In the genomic region with DNA sequence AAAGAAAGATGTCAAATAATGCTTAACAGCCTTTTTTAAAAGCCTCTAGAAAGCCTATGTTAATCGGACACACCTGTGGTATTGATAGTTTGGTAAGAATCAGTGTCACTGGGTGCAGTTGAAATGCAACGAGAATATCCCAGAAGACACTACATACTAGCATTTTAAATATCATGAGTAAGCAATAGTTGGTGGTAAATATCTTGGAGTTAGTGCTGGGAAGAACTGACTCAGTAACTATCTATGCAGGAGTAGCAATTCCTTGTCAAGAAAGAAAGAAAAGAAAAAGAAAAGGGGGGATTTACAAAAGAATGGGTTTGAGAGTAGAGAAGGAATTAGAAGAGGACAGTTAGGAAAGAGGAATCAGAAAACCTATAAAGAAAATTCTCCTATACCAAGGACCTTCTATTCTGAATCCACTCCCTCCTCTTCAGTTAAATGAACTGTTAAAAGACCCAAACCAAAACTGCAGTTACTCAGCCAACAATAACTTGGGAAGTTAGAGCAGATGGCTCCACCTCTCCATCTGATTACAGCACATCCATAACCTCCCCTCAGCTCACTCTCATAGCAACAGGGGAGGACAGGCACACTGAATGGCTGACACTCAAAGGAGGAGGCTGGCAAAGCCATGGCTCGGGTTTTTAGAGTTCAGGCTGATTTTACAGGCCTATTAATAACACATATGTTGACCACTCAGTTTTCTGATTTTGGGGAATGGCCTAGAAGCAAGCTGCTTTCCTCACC, we compare ENCODE assay signal across 19 cellular contexts.
A peak's percentile ranks its signal among the peaks of the same experiment; 100 is the strongest.
DNase-seq lines count a peak whose midpoint lies in the region; TF ChIP-seq lines count a peak whose summit lies in the region.
"Had no signal": no experiment of that assay in that cellular context is flagged by ENCODE, and none has a peak within 500 bp of the region (broad histone marks: within the 10 kb centered on the region; RNA-seq: fewer than 3 reads in every experiment).

No MANE protein-coding gene starts in this region.

- H3K27ac ChIP-seq in BLaER1: no peak overlapping the region
- H3K27ac ChIP-seq in HUES48 (ENCODE audit: low read depth, low read length): peak overlapping the region; percentile 39
- H3K27ac ChIP-seq: breast epithelium, heart right ventricle, left ventricle myocardium inferior, parathyroid adenoma, RWPE1 had no signal

- H3K4me2 ChIP-seq in BLaER1: peak overlapping the region; percentile 15; the same call in 1 of the 2 replicates

- H4K20me1 ChIP-seq in BLaER1: no peaks in the 10 kb centered on the region

- H3K9ac ChIP-seq in BLaER1: no peak overlapping the region
- H3K9ac ChIP-seq in HUES48 (ENCODE audit: low read depth, low read length): no peak overlapping the region
- H3K9ac ChIP-seq: parathyroid adenoma had no signal

- TF ChIP-seq CTCF in astrocyte of the cerebellum (IDR thresholded peaks at IDR 0.05; ENCODE audit: low read depth, low read length, missing control alignments): no peak

- H3K27me3 ChIP-seq in BLaER1 (no peaks in the 10 kb centered on the region), HUES48 (ENCODE audit: control insufficient read depth, insufficient read depth, low read length) (no peaks in the 10 kb centered on the region)
- H3K27me3 ChIP-seq: breast epithelium had no signal

- no peaks in the 10 kb centered on the region for H3K9me3 ChIP-seq in BLaER1
- no peaks in the 10 kb centered on the region for H3K9me3 ChIP-seq in HUES48 (ENCODE audit: control insufficient read depth, insufficient read depth, low read length)
- H3K9me3 ChIP-seq: breast epithelium, heart right ventricle, left ventricle myocardium inferior had no signal

- H3K4me1 ChIP-seq in BLaER1: peaks cover 54% of the 10 kb centered on the region
- H3K4me1 ChIP-seq in HUES48 (ENCODE audit: control insufficient read depth, insufficient read depth, low read length): peaks cover 16% of the 10 kb centered on the region
- H3K4me1 ChIP-seq: breast epithelium, heart right ventricle, left ventricle myocardium inferior, parathyroid adenoma had no signal

- in situ Hi-C loops in astrocyte of the cerebellum (cut with HindIII; ENCODE audit: low sequenced_read_pairs): no loop called here

- peak; percentile 38 for DNase-seq in astrocyte of the cerebellum (ENCODE audit: low read depth)
- DNase-seq in left kidney (ENCODE audit: low read depth, low spot score): peak; percentile 12
- DNase-seq in HuH-7.5 (ENCODE audit: low spot score): no peak
- DNase-seq in stimulated activated CD4-positive, alpha-beta T cell treated with anti-CD3 and anti-CD28 coated beads, Interleukin-4, amount 100 ng/mL, for 1 hour: no peak
- no peak for DNase-seq in NCI-H1417 (lab: John Stamatoyannopoulos, UW)
- DNase-seq: activated CD4-positive, alpha-beta T cell treated with anti-CD3 and anti-CD28 coated beads, Interleukin-2, amount 50 U/mL, for 48 hours; activated CD8-positive, alpha-beta memory T cell treated with anti-CD3 and anti-CD28 coated beads, Interleukin-2, amount 50 U/mL, for 48 hours; activated naive CD8-positive, alpha-beta T cell treated with anti-CD3 and anti-CD28 coated beads for 36 hours; heart right ventricle; Karpas-422; left ventricle myocardium inferior; naive thymus-derived CD8-positive, alpha-beta T cell; NCI-H1092; NCI-H2107 had no signal

- H3K4me3 ChIP-seq in BLaER1 (no peak overlapping the region), HUES48 (ENCODE audit: low read depth, low read length) (no peak overlapping the region), astrocyte of the cerebellum (ENCODE audit: low read depth, low read length) (no peak overlapping the region)
- H3K4me3 ChIP-seq: breast epithelium, heart right ventricle, left ventricle myocardium inferior had no signal

- H3K36me3 ChIP-seq in BLaER1 (no peaks in the 10 kb centered on the region), HUES48 (ENCODE audit: control insufficient read depth, insufficient read depth, low read length) (no peaks in the 10 kb centered on the region)
- H3K36me3 ChIP-seq: breast epithelium, heart right ventricle, left ventricle myocardium inferior had no signal

Comparison
In these comparisons a context has a peak if more than half of its experiments do, and no peak if none do; other contexts are left out.
1. DNase-seq: peak in astrocyte of the cerebellum (single experiment) and left kidney (single experiment); none in HuH-7.5 (single experiment), stimulated activated CD4-positive, alpha-beta T cell treated with anti-CD3 and anti-CD28 coated beads, Interleukin-4, amount 100 ng/mL, for 1 hour (single experiment) and NCI-H1417 (0 of 3).